In genomic region chr6:159302196-159302595, GRCh38 we compare ENCODE assay signal across 23 cellular contexts.
DNase-seq lines count a peak whose midpoint lies in the region; ATAC-seq and TF ChIP-seq lines count a peak whose summit lies in the region.
"Had no signal": no experiment of that assay in that cellular context is flagged by ENCODE, and none has a peak within 500 bp of the region (broad histone marks: within the 10 kb centered on the region; RNA-seq: fewer than 3 reads in every experiment).

No MANE protein-coding gene starts in this region.

- H3K9me3 ChIP-seq in GM23248 (ENCODE audit: low read depth) (no peaks in the 10 kb centered on the region), neural progenitor cell (ENCODE audit: low read depth) (no peaks in the 10 kb centered on the region), upper lobe of right lung (no peaks in the 10 kb centered on the region)
- H3K9me3 ChIP-seq: BE2C, BLaER1 had no signal

- H3K79me2 ChIP-seq in GM23248 (ENCODE audit: insufficient read depth) (no peaks in the 10 kb centered on the region), neural progenitor cell (ENCODE audit: low read depth) (no peaks in the 10 kb centered on the region)

- no peaks in the 10 kb centered on the region for H4K20me1 ChIP-seq in GM23248 (ENCODE audit: insufficient read depth)
- no peaks in the 10 kb centered on the region for H4K20me1 ChIP-seq in neural progenitor cell (ENCODE audit: low read depth)
- H4K20me1 ChIP-seq: BLaER1 had no signal

- H2AFZ ChIP-seq in GM23248: no peak overlapping the region
- H2AFZ ChIP-seq in neural progenitor cell (replicated peaks): peak overlapping the region; percentile 17

- no peak overlapping the region for H3K4me3 ChIP-seq in GM23248
- no peak overlapping the region for H3K4me3 ChIP-seq in neural progenitor cell
- H3K4me3 ChIP-seq in upper lobe of right lung: no peak overlapping the region
- H3K4me3 ChIP-seq: BLaER1 had no signal

- WGBS in GM23248 (ENCODE audit: low coverage in 1 of 2, low lambda C conversion rate in 2 of 2, missing lambda C conversion rate in 2 of 2), 2 experiments: 27 to 28% methylated on average over 4 of the region's 4 CpGs

- H3K9me3 Mint-ChIP-seq in neural progenitor cell: no peaks in the 10 kb centered on the region
- H3K9me3 Mint-ChIP-seq: CD4-positive, alpha-beta memory T cell; CD8-positive, alpha-beta memory T cell had no signal

- TF ChIP-seq CTCF in neural progenitor cell (IDR thresholded peaks at IDR 0.05) (no peak), upper lobe of right lung (IDR thresholded peaks at IDR 0.05) (no peak)

- no peaks in the 10 kb centered on the region for H3K36me3 Mint-ChIP-seq in neural progenitor cell
- H3K36me3 Mint-ChIP-seq: CD14-positive monocyte; CD4-positive, alpha-beta memory T cell; CD4-positive, CD25-positive, alpha-beta regulatory T cell; CD8-positive, alpha-beta memory T cell had no signal

- H3K4me2 ChIP-seq in GM23248 (ENCODE audit: unreplicated experiment): no peak overlapping the region
- H3K4me2 ChIP-seq in neural progenitor cell: no peak overlapping the region
- H3K4me2 ChIP-seq: BLaER1 had no signal

- H3K27ac Mint-ChIP-seq in neural progenitor cell: no peak overlapping the region
- H3K27ac Mint-ChIP-seq: CD14-positive monocyte; CD4-positive, alpha-beta memory T cell; CD4-positive, CD25-positive, alpha-beta regulatory T cell; CD8-positive, alpha-beta memory T cell had no signal

- H3K4me3 Mint-ChIP-seq in neural progenitor cell: no peak overlapping the region
- H3K4me3 Mint-ChIP-seq: CD14-positive monocyte; CD4-positive, alpha-beta memory T cell; CD4-positive, CD25-positive, alpha-beta regulatory T cell; CD8-positive, alpha-beta memory T cell had no signal

- H3K9ac ChIP-seq in GM23248 (no peak overlapping the region), neural progenitor cell (no peak overlapping the region)
- H3K9ac ChIP-seq: BLaER1 had no signal

- H3F3A ChIP-seq in GM23248 (ENCODE audit: insufficient read depth) (peaks cover under 1% of the 10 kb centered on the region; the same call in 1 of the 2 replicates), neural progenitor cell (ENCODE audit: low read depth) (no peaks in the 10 kb centered on the region)

- H3K27me3 ChIP-seq in GM23248 (replicated peaks; ENCODE audit: insufficient read depth) (peaks cover 6% of the 10 kb centered on the region; the same call in 1 of the 2 replicates), neural progenitor cell (no peaks in the 10 kb centered on the region), upper lobe of right lung (no peaks in the 10 kb centered on the region)
- H3K27me3 ChIP-seq: BE2C, BLaER1 had no signal

- H3K9me2 ChIP-seq in GM23248 (ENCODE audit: insufficient read depth): no peaks in the 10 kb centered on the region

- in situ Hi-C loops in GM23248 (cut with MboI): no loop called here

- H3K27ac ChIP-seq in GM23248 (no peak overlapping the region), neural progenitor cell (no peak overlapping the region), upper lobe of right lung (no peak overlapping the region)
- H3K27ac ChIP-seq: BLaER1 had no signal

- H3K4me1 ChIP-seq in GM23248 (ENCODE audit: insufficient read depth): peaks cover 1% of the 10 kb centered on the region; the same call in 1 of the 2 replicates
- no peaks in the 10 kb centered on the region for H3K4me1 ChIP-seq in neural progenitor cell
- H3K4me1 ChIP-seq in upper lobe of right lung: no peaks in the 10 kb centered on the region
- H3K4me1 ChIP-seq: BE2C, BLaER1 had no signal

- peaks cover 6% of the 10 kb centered on the region for H3K4me1 Mint-ChIP-seq in neural progenitor cell
- H3K4me1 Mint-ChIP-seq: CD14-positive monocyte; CD4-positive, alpha-beta memory T cell; CD4-positive, CD25-positive, alpha-beta regulatory T cell; CD8-positive, alpha-beta memory T cell had no signal

- ATAC-seq in upper lobe of right lung: no peak

- peaks cover 4% of the 10 kb centered on the region for H3K27me3 Mint-ChIP-seq in neural progenitor cell (ENCODE audit: insufficient read depth, low read depth)

- peak; percentile 58 for DNase-seq in AG20443 (ENCODE audit: low spot score)
- peak; percentile 46 for DNase-seq in GM23248
- no peak for DNase-seq in neural progenitor cell (ENCODE audit: low spot score)
- no peak for DNase-seq in Kasumi-1 (lab: John Stamatoyannopoulos, UW)
- DNase-seq in upper lobe of right lung: no peak
- DNase-seq in activated CD4-positive, alpha-beta T cell treated with anti-CD3 and anti-CD28 coated beads, Interleukin-2, amount 50 U/mL, for 4 hours: no peak
- DNase-seq: 8988T; ACHN; BE2C; C1 segment of cervical spinal cord; CD4-positive, alpha-beta memory T cell; CD4-positive, CD25-positive, alpha-beta regulatory T cell; CD8-positive, alpha-beta memory T cell; COR-L47; DMS 273 treated with DMSO at 0.1 percent for 48 hours; DMS153; DMS53; DMS79; DND-41; EL; GDM1 had no signal

- H3K36me3 ChIP-seq in GM23248 (ENCODE audit: low read depth) (no peaks in the 10 kb centered on the region), neural progenitor cell (no peaks in the 10 kb centered on the region), upper lobe of right lung (no peaks in the 10 kb centered on the region)
- H3K36me3 ChIP-seq: BE2C, BLaER1 had no signal

- intact Hi-C loops in upper lobe of right lung (cut with DNase I): no loop called here

Comparison
In these comparisons a context has a peak if more than half of its experiments do, and no peak if none do; other contexts are left out.
1. DNase-seq: peak in AG20443 (single experiment) and GM23248 (single experiment); none in neural progenitor cell (single experiment), Kasumi-1 (0 of 2), upper lobe of right lung (single experiment) and activated CD4-positive, alpha-beta T cell treated with anti-CD3 and anti-CD28 coated beads, Interleukin-2, amount 50 U/mL, for 4 hours (0 of 2).